Comparison of ENCODE assay signal across 1 cellular context in genomic region chr10:84172435-84173356, GRCh38.
TF ChIP-seq lines count a peak whose summit lies in the region.

No MANE protein-coding gene starts in this region.

TF ChIP-seq in HepG2, 621 proteins besides CTCF, POLR2A, EP300 and RAD21:
- no peak for TF ChIP-seq ZNF138 (CRISPR knock-in tag; IDR thresholded peaks at IDR 0.05; ENCODE audit: low read depth)
- TF ChIP-seq ZNF629 (CRISPR knock-in tag; conservative IDR thresholded peaks at IDR 0.05) = peak; percentile 75
- TF ChIP-seq ZNF350 (CRISPR knock-in tag; IDR thresholded peaks at IDR 0.05; ENCODE audit: borderline replicate concordance, low read depth) = no peak
